ENCODE assay signal across 1 cellular context in genomic region chr14:23621204-23621931, GRCh38.
A peak's percentile ranks its signal among the peaks of the same experiment; 100 is the strongest.
TF ChIP-seq lines count a peak whose summit lies in the region.

No MANE protein-coding gene starts in this region.

TF ChIP-seq in HepG2, 621 proteins besides CTCF, POLR2A, EP300 and RAD21 (continued from another document and continues in another):
- TF ChIP-seq, protein P1, sequence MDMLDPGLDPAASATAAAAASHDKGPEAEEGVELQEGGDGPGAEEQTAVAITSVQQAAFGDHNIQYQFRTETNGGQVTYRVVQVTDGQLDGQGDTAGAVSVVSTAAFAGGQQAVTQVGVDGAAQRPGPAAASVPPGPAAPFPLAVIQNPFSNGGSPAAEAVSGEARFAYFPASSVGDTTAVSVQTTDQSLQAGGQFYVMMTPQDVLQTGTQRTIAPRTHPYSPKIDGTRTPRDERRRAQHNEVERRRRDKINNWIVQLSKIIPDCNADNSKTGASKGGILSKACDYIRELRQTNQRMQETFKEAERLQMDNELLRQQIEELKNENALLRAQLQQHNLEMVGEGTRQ (IDR thresholded peaks at IDR 0.05; ENCODE audit: low read depth, low read length) = no peak
- TF ChIP-seq, protein P1 (CRISPR knock-in tag; IDR thresholded peaks at IDR 0.05; ENCODE audit: borderline replicate concordance) = no peak
- TF ChIP-seq MAFK (conservative IDR thresholded peaks at IDR 0.05 in 1 of 2, IDR thresholded peaks at IDR 0.05 in 1 of 2; ENCODE audit: low read length in 2 of 2) (no peak), ZKSCAN8 (CRISPR knock-in tag; IDR thresholded peaks at IDR 0.05; ENCODE audit: borderline replicate concordance) (no peak), ZXDC (CRISPR knock-in tag; IDR thresholded peaks at IDR 0.05) (no peak), NR2F6 (IDR thresholded peaks at IDR 0.05) (no peak), NR2F6 (CRISPR knock-in tag; IDR thresholded peaks at IDR 0.05) (no peak), FOXA3 (CRISPR knock-in tag; IDR thresholded peaks at IDR 0.05) (no peak), MTA1 (CRISPR knock-in tag; IDR thresholded peaks at IDR 0.05; ENCODE audit: borderline replicate concordance) (no peak), HDAC6 (IDR thresholded peaks at IDR 0.05; ENCODE audit: low read depth, low read length) (no peak), ZNF34 (CRISPR knock-in tag; IDR thresholded peaks at IDR 0.05; ENCODE audit: borderline replicate concordance) (no peak), ZNF775 (CRISPR knock-in tag; IDR thresholded peaks at IDR 0.05; ENCODE audit: borderline replicate concordance) (no peak), IKZF5 (CRISPR knock-in tag; IDR thresholded peaks at IDR 0.05) (no peak), HNRNPK (IDR thresholded peaks at IDR 0.05; ENCODE audit: low read depth, low read length, poor library complexity, severe bottlenecking) (no peak), SP2 (CRISPR knock-in tag; IDR thresholded peaks at IDR 0.05) (no peak), TBX2 (CRISPR knock-in tag; IDR thresholded peaks at IDR 0.05; ENCODE audit: borderline replicate concordance) (no peak), BCL6 (CRISPR knock-in tag; IDR thresholded peaks at IDR 0.05) (peak; percentile 66; the same call in 1 of the 2 replicates), ZNF678 (CRISPR knock-in tag; IDR thresholded peaks at IDR 0.05) (no peak), POGZ (CRISPR knock-in tag; IDR thresholded peaks at IDR 0.05) (no peak), ZFP82 (CRISPR knock-in tag; IDR thresholded peaks at IDR 0.05; ENCODE audit: borderline replicate concordance) (no peak), ZNF704 (CRISPR knock-in tag; IDR thresholded peaks at IDR 0.05; ENCODE audit: borderline replicate concordance) (no peak), MED1 (CRISPR knock-in tag; IDR thresholded peaks at IDR 0.05) (no peak), ZMYM2 (CRISPR knock-in tag; IDR thresholded peaks at IDR 0.05) (no peak), ELK4 (CRISPR knock-in tag; IDR thresholded peaks at IDR 0.05; ENCODE audit: borderline replicate concordance) (no peak), ZNF674 (CRISPR knock-in tag; IDR thresholded peaks at IDR 0.05; ENCODE audit: low read depth) (no peak), KDM2A (CRISPR knock-in tag; IDR thresholded peaks at IDR 0.05; ENCODE audit: borderline replicate concordance, low read depth) (no peak), CEBPB (IDR thresholded peaks at IDR 0.05; ENCODE audit: borderline replicate concordance, low read depth, low read length) (no peak), NCOA2 (CRISPR knock-in tag; IDR thresholded peaks at IDR 0.05) (no peak), MATR3 (CRISPR knock-in tag; IDR thresholded peaks at IDR 0.05) (no peak), ZNF292 (CRISPR knock-in tag; IDR thresholded peaks at IDR 0.05; ENCODE audit: borderline replicate concordance, low read depth) (no peak), ARID5B (CRISPR knock-in tag; IDR thresholded peaks at IDR 0.05) (peak; percentile 52; the same call in 1 of the 2 replicates), KLF6 (CRISPR knock-in tag; IDR thresholded peaks at IDR 0.05) (no peak), PCBP2 (optimal IDR thresholded peaks at IDR 0.05; ENCODE audit: low read depth, low read length, poor library complexity, severe bottlenecking) (no peak), NONO (IDR thresholded peaks at IDR 0.05) (no peak), NONO (CRISPR knock-in tag; conservative IDR thresholded peaks at IDR 0.05) (no peak), ZNF839 (CRISPR knock-in tag; IDR thresholded peaks at IDR 0.05; ENCODE audit: borderline replicate concordance) (no peak), ZNF766 (CRISPR knock-in tag; IDR thresholded peaks at IDR 0.05; ENCODE audit: borderline replicate concordance) (no peak), CEBPG (CRISPR knock-in tag; IDR thresholded peaks at IDR 0.05) (no peak), FIP1L1 (IDR thresholded peaks at IDR 0.05; ENCODE audit: borderline replicate concordance, insufficient read depth, low read depth, low read length) (no peak), ZNF616 (CRISPR knock-in tag; IDR thresholded peaks at IDR 0.05; ENCODE audit: low read depth) (0 out of 2 replicates have a peak, but pooled peaks have one; percentile 38), ZBTB20 (CRISPR knock-in tag; IDR thresholded peaks at IDR 0.05; ENCODE audit: borderline replicate concordance, low read depth) (no peak), PTBP1 (IDR thresholded peaks at IDR 0.05; ENCODE audit: low read depth, low read length, poor library complexity, severe bottlenecking) (no peak), ZSCAN31 (CRISPR knock-in tag; IDR thresholded peaks at IDR 0.05; ENCODE audit: low read depth) (no peak)
- TF ChIP-seq, protein P2, sequence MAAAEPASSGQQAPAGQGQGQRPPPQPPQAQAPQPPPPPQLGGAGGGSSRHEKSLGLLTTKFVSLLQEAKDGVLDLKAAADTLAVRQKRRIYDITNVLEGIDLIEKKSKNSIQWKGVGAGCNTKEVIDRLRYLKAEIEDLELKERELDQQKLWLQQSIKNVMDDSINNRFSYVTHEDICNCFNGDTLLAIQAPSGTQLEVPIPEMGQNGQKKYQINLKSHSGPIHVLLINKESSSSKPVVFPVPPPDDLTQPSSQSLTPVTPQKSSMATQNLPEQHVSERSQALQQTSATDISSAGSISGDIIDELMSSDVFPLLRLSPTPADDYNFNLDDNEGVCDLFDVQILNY (CRISPR knock-in tag; conservative IDR thresholded peaks at IDR 0.05) = no peak
- TF ChIP-seq, protein P3, sequence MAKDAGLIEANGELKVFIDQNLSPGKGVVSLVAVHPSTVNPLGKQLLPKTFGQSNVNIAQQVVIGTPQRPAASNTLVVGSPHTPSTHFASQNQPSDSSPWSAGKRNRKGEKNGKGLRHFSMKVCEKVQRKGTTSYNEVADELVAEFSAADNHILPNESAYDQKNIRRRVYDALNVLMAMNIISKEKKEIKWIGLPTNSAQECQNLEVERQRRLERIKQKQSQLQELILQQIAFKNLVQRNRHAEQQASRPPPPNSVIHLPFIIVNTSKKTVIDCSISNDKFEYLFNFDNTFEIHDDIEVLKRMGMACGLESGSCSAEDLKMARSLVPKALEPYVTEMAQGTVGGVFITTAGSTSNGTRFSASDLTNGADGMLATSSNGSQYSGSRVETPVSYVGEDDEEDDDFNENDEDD (CRISPR knock-in tag; IDR thresholded peaks at IDR 0.05; ENCODE audit: borderline replicate concordance) = no peak
- TF ChIP-seq, protein P4, sequence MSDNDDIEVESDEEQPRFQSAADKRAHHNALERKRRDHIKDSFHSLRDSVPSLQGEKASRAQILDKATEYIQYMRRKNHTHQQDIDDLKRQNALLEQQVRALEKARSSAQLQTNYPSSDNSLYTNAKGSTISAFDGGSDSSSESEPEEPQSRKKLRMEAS (IDR thresholded peaks at IDR 0.05) = no peak
- TF ChIP-seq, protein P5, sequence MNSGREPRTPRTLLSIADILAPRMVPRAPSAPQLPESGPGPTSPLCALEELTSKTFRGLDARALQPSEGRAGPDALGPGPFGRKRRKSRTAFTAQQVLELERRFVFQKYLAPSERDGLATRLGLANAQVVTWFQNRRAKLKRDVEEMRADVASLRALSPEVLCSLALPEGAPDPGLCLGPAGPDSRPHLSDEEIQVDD (CRISPR knock-in tag; IDR thresholded peaks at IDR 0.05; ENCODE audit: borderline replicate concordance) = no peak
- TF ChIP-seq, protein P6, sequence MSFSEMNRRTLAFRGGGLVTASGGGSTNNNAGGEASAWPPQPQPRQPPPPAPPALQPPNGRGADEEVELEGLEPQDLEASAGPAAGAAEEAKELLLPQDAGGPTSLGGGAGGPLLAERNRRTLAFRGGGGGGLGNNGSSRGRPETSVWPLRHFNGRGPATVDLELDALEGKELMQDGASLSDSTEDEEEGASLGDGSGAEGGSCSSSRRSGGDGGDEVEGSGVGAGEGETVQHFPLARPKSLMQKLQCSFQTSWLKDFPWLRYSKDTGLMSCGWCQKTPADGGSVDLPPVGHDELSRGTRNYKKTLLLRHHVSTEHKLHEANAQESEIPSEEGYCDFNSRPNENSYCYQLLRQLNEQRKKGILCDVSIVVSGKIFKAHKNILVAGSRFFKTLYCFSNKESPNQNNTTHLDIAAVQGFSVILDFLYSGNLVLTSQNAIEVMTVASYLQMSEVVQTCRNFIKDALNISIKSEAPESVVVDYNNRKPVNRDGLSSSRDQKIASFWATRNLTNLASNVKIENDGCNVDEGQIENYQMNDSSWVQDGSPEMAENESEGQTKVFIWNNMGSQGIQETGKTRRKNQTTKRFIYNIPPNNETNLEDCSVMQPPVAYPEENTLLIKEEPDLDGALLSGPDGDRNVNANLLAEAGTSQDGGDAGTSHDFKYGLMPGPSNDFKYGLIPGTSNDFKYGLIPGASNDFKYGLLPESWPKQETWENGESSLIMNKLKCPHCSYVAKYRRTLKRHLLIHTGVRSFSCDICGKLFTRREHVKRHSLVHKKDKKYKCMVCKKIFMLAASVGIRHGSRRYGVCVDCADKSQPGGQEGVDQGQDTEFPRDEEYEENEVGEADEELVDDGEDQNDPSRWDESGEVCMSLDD (CRISPR knock-in tag; IDR thresholded peaks at IDR 0.05; ENCODE audit: borderline replicate concordance) = no peak
